In genomic region chr5:41649659-41650058, GRCh38 we compare ENCODE assay signal across 23 cellular contexts.
DNase-seq lines count a peak whose midpoint lies in the region; ATAC-seq, FAIRE-seq and TF ChIP-seq lines count a peak whose summit lies in the region.
"Had no signal": no experiment of that assay in that cellular context is flagged by ENCODE, and none has a peak within 500 bp of the region (broad histone marks: within the 10 kb centered on the region; RNA-seq: fewer than 3 reads in every experiment).

No MANE protein-coding gene starts in this region.

- H4K20me1 ChIP-seq in GM23248 (ENCODE audit: insufficient read depth) (no peaks in the 10 kb centered on the region), astrocyte (ENCODE audit: insufficient read depth, low read length) (no peaks in the 10 kb centered on the region)

- H3K4me1 Mint-ChIP-seq in astrocyte (ENCODE audit: low read depth, unreplicated experiment): peaks cover 9% of the 10 kb centered on the region
- no peaks in the 10 kb centered on the region for H3K4me1 Mint-ChIP-seq in activated CD8-positive, alpha-beta T cell treated with anti-CD3 and anti-CD28 coated beads for 36 hours (ENCODE audit: low read depth)
- H3K4me1 Mint-ChIP-seq in type B pancreatic cell (ENCODE audit: unreplicated experiment): peaks cover 4% of the 10 kb centered on the region
- H3K4me1 Mint-ChIP-seq: activated CD4-positive, alpha-beta memory T cell treated with anti-CD3 and anti-CD28 coated beads, Interleukin-2, amount 10 ng/mL, durations not matched to agents 7 days and 5 days; activated naive CD4-positive, alpha-beta T cell treated with anti-CD3 and anti-CD28 coated beads, Interleukin-2, amount 10 ng/mL, durations not matched to agents 7 days and 5 days had no signal

- no peak overlapping the region for H3K27ac Mint-ChIP-seq in astrocyte (ENCODE audit: unreplicated experiment)
- H3K27ac Mint-ChIP-seq in activated CD8-positive, alpha-beta T cell treated with anti-CD3 and anti-CD28 coated beads for 36 hours: no peak overlapping the region
- H3K27ac Mint-ChIP-seq in type B pancreatic cell: no peak overlapping the region
- H3K27ac Mint-ChIP-seq: activated CD4-positive, alpha-beta memory T cell treated with anti-CD3 and anti-CD28 coated beads, Interleukin-2, amount 10 ng/mL, durations not matched to agents 7 days and 5 days; activated naive CD4-positive, alpha-beta T cell treated with anti-CD3 and anti-CD28 coated beads, Interleukin-2, amount 10 ng/mL, durations not matched to agents 7 days and 5 days; T-helper 1 cell treated with Interleukin-12 subunit alpha and Interleukin-12 subunit beta and Interleukin-4 antibody, amounts not matched to agents 30 μg/mL and 1 μg/mL, for 36 hours; WTC11 had no signal

- CTCF ChIA-PET in AG04450 (lab: Charles Lee): interaction anchor here (0.8 to 1.5 kb wide), 2 partner anchors 9 to 745 kb away, joined by 3 read pairs; no protein-coding TSS in a partner anchor
- CTCF ChIA-PET in activated CD8-positive, alpha-beta T cell treated with anti-CD3 and anti-CD28 coated beads for 36 hours (lab: Charles Lee): no interaction called here

- H2AFZ ChIP-seq in GM23248 (no peak overlapping the region), astrocyte (ENCODE audit: low read depth, low read length) (no peak overlapping the region)

- no peaks in the 10 kb centered on the region for H3K9me2 ChIP-seq in GM23248 (ENCODE audit: insufficient read depth)

- H3K36me3 ChIP-seq in GM23248 (ENCODE audit: low read depth) (no peaks in the 10 kb centered on the region), astrocyte (ENCODE audit: insufficient read depth, low read length) (no peaks in the 10 kb centered on the region)
- H3K36me3 ChIP-seq: ascending aorta, lower lobe of right lung, right lobe of liver, upper lobe of right lung had no signal

- H3K4me1 ChIP-seq in GM23248 (ENCODE audit: insufficient read depth) (no peaks in the 10 kb centered on the region), astrocyte (ENCODE audit: insufficient read depth, low read length) (peaks cover 14% of the 10 kb centered on the region)
- H3K4me1 ChIP-seq: lower lobe of right lung, right lobe of liver, upper lobe of right lung had no signal

- in situ Hi-C loops in GM23248 (cut with MboI): no loop called here

- no peak overlapping the region for H3K27ac ChIP-seq in AG04450 (ENCODE audit: low read depth, low read length)
- H3K27ac ChIP-seq in GM23248: no peak overlapping the region
- H3K27ac ChIP-seq in astrocyte (ENCODE audit: low read depth, low read length): peak overlapping the region; percentile 68
- H3K27ac ChIP-seq: lower lobe of right lung, right lobe of liver, upper lobe of right lung had no signal

- no peak overlapping the region for H3K9ac ChIP-seq in GM23248
- H3K9ac ChIP-seq in astrocyte (ENCODE audit: low read length): peak overlapping the region; percentile 26

- H3K4me2 ChIP-seq in GM23248 (ENCODE audit: unreplicated experiment): no peak overlapping the region
- H3K4me2 ChIP-seq in astrocyte (ENCODE audit: low read length): peak overlapping the region; percentile 8

- POLR2A ChIA-PET in AG04450 (lab: Yijun Ruan, JAX): no interaction called here
- POLR2A ChIA-PET in activated CD8-positive, alpha-beta T cell treated with anti-CD3 and anti-CD28 coated beads for 36 hours (lab: Charles Lee): no interaction called here

- no peaks in the 10 kb centered on the region for H3K27me3 ChIP-seq in AG04450 (ENCODE audit: control insufficient read depth, insufficient read depth, low read length)
- H3K27me3 ChIP-seq in GM23248 (replicated peaks; ENCODE audit: insufficient read depth): peaks cover 3% of the 10 kb centered on the region; the same call in 1 of the 2 replicates
- no peaks in the 10 kb centered on the region for H3K27me3 ChIP-seq in astrocyte (ENCODE audit: insufficient read depth, low read length)
- H3K27me3 ChIP-seq: ascending aorta, right lobe of liver, upper lobe of right lung had no signal

- intact Hi-C loops in activated CD8-positive, alpha-beta T cell treated with anti-CD3 and anti-CD28 coated beads for 36 hours (cut with micrococcal nuclease): no loop called here

- H3K79me2 ChIP-seq in GM23248 (ENCODE audit: insufficient read depth) (no peaks in the 10 kb centered on the region), astrocyte (ENCODE audit: insufficient read depth, low read length) (no peaks in the 10 kb centered on the region)

- H3K4me3 ChIP-seq in AG04450 (ENCODE audit: low read depth, low read length): no peak overlapping the region
- H3K4me3 ChIP-seq in GM23248: no peak overlapping the region
- no peak overlapping the region for H3K4me3 ChIP-seq in astrocyte (ENCODE audit: insufficient read depth, low read depth, low read length)
- no peak overlapping the region for H3K4me3 ChIP-seq in fibroblast of villous mesenchyme (ENCODE audit: low read depth, low read length)
- H3K4me3 ChIP-seq: ascending aorta, lower lobe of right lung, right lobe of liver, upper lobe of right lung had no signal

- H3K4me3 Mint-ChIP-seq in astrocyte (ENCODE audit: unreplicated experiment) (no peak overlapping the region), type B pancreatic cell (no peak overlapping the region)
- no peak overlapping the region for H3K4me3 Mint-ChIP-seq in activated CD8-positive, alpha-beta T cell treated with anti-CD3 and anti-CD28 coated beads for 36 hours
- H3K4me3 Mint-ChIP-seq: activated CD4-positive, alpha-beta memory T cell treated with anti-CD3 and anti-CD28 coated beads, Interleukin-2, amount 10 ng/mL, durations not matched to agents 7 days and 5 days; activated naive CD4-positive, alpha-beta T cell treated with anti-CD3 and anti-CD28 coated beads, Interleukin-2, amount 10 ng/mL, durations not matched to agents 7 days and 5 days; activated T-cell treated with anti-CD3 and anti-CD28 coated beads, Interleukin-2, amount 50 U/mL, for 4 hours; T-helper 1 cell treated with Interleukin-12 subunit alpha and Interleukin-12 subunit beta and Interleukin-4 antibody, amounts not matched to agents 30 μg/mL and 1 μg/mL, for 36 hours; WTC11 had no signal

- H3K36me3 Mint-ChIP-seq in astrocyte (ENCODE audit: low read depth, unreplicated experiment) (no peaks in the 10 kb centered on the region), type B pancreatic cell (no peaks in the 10 kb centered on the region)
- no peaks in the 10 kb centered on the region for H3K36me3 Mint-ChIP-seq in activated CD8-positive, alpha-beta T cell treated with anti-CD3 and anti-CD28 coated beads for 36 hours (ENCODE audit: low read depth)
- H3K36me3 Mint-ChIP-seq: activated naive CD4-positive, alpha-beta T cell treated with anti-CD3 and anti-CD28 coated beads, Interleukin-2, amount 10 ng/mL, durations not matched to agents 7 days and 5 days; WTC11 had no signal

- 27 to 35% methylated on average over 3 of the region's 3 CpGs for WGBS in GM23248 (ENCODE audit: low coverage in 1 of 2, low lambda C conversion rate in 2 of 2, missing lambda C conversion rate in 2 of 2), 2 experiments

- H3F3A ChIP-seq in GM23248 (ENCODE audit: insufficient read depth): no peaks in the 10 kb centered on the region

- ATAC-seq in activated CD8-positive, alpha-beta T cell treated with anti-CD3 and anti-CD28 coated beads for 36 hours: no peak
- ATAC-seq: activated T-cell treated with anti-CD3 and anti-CD28 coated beads, Interleukin-2, amount 50 U/mL, for 4 hours; lower lobe of right lung; upper lobe of right lung had no signal

- DNase-seq in AG04450 (ENCODE audit: low read depth, low spot score) (peak; percentile 13), GM23248 (peak; percentile 48), astrocyte (ENCODE audit: low read depth) (peak; percentile 93), fibroblast of villous mesenchyme (ENCODE audit: low read depth) (peak; percentile 32), type B pancreatic cell (ENCODE audit: extremely low spot score, unreplicated experiment) (no peak), DMS 273 (lab: John Stamatoyannopoulos, UW; ENCODE audit: unreplicated experiment) (no peak), MV-4-11 (lab: John Stamatoyannopoulos, UW) (no peak)
- DNase-seq in activated CD8-positive, alpha-beta T cell treated with anti-CD3 and anti-CD28 coated beads for 36 hours: no peak
- DNase-seq: activated CD4-positive, alpha-beta memory T cell treated with anti-CD3 and anti-CD28 coated beads, Interleukin-2, amount 10 ng/mL, durations not matched to agents 7 days and 5 days; activated naive CD4-positive, alpha-beta T cell treated with anti-CD3 and anti-CD28 coated beads, Interleukin-2, amount 10 ng/mL, durations not matched to agents 7 days and 5 days; activated T-cell treated with anti-CD3 and anti-CD28 coated beads, Interleukin-2, amount 50 U/mL, for 4 hours; Calu3; GDM1; Karpas-422; lower lobe of right lung; NCI-H1417 treated with DMSO at 0.1 percent for 48 hours; right lobe of liver; stimulated activated naive CD4-positive, alpha-beta T cell treated with Interleukin-2 at 50 U/mL for 16 hours; upper lobe of right lung had no signal

- FAIRE-seq in astrocyte (lab: Jason Lieb, UNC): no peak
- FAIRE-seq: GM12891 had no signal

- H3K9me3 Mint-ChIP-seq in astrocyte (ENCODE audit: unreplicated experiment): no peaks in the 10 kb centered on the region
- H3K9me3 Mint-ChIP-seq in activated CD8-positive, alpha-beta T cell treated with anti-CD3 and anti-CD28 coated beads for 36 hours: no peaks in the 10 kb centered on the region
- no peaks in the 10 kb centered on the region for H3K9me3 Mint-ChIP-seq in type B pancreatic cell
- H3K9me3 Mint-ChIP-seq: activated CD4-positive, alpha-beta memory T cell treated with anti-CD3 and anti-CD28 coated beads, Interleukin-2, amount 10 ng/mL, durations not matched to agents 7 days and 5 days; activated naive CD4-positive, alpha-beta T cell treated with anti-CD3 and anti-CD28 coated beads, Interleukin-2, amount 10 ng/mL, durations not matched to agents 7 days and 5 days; T-helper 1 cell treated with Interleukin-12 subunit alpha and Interleukin-12 subunit beta and Interleukin-4 antibody, amounts not matched to agents 30 μg/mL and 1 μg/mL, for 36 hours had no signal

- no peaks in the 10 kb centered on the region for H3K27me3 Mint-ChIP-seq in astrocyte (ENCODE audit: low read depth, unreplicated experiment)
- no peaks in the 10 kb centered on the region for H3K27me3 Mint-ChIP-seq in activated CD8-positive, alpha-beta T cell treated with anti-CD3 and anti-CD28 coated beads for 36 hours
- H3K27me3 Mint-ChIP-seq in type B pancreatic cell: no peaks in the 10 kb centered on the region
- H3K27me3 Mint-ChIP-seq: activated CD4-positive, alpha-beta memory T cell treated with anti-CD3 and anti-CD28 coated beads, Interleukin-2, amount 10 ng/mL, durations not matched to agents 7 days and 5 days; activated naive CD4-positive, alpha-beta T cell treated with anti-CD3 and anti-CD28 coated beads, Interleukin-2, amount 10 ng/mL, durations not matched to agents 7 days and 5 days had no signal

- H3K9me3 ChIP-seq in AG04450 (ENCODE audit: control insufficient read depth, insufficient read depth, low read length): no peaks in the 10 kb centered on the region
- no peaks in the 10 kb centered on the region for H3K9me3 ChIP-seq in GM23248 (ENCODE audit: low read depth)
- H3K9me3 ChIP-seq in astrocyte (ENCODE audit: insufficient read depth, low read depth, low read length): no peaks in the 10 kb centered on the region
- H3K9me3 ChIP-seq: lower lobe of right lung, right lobe of liver, upper lobe of right lung had no signal

- TF ChIP-seq CTCF in AG04450 (IDR thresholded peaks at IDR 0.05; ENCODE audit: low read depth, low read length) (no peak), astrocyte (IDR thresholded peaks at IDR 0.05; ENCODE audit: insufficient read depth, low read depth, low read length) (no peak), fibroblast of villous mesenchyme (IDR thresholded peaks at IDR 0.05; ENCODE audit: insufficient read depth, low read depth, low read length) (no peak), type B pancreatic cell (conservative IDR thresholded peaks at IDR 0.05) (no peak)
- no peak for TF ChIP-seq CTCF in activated CD8-positive, alpha-beta T cell treated with anti-CD3 and anti-CD28 coated beads for 36 hours (IDR thresholded peaks at IDR 0.05)

Comparison
In these comparisons a context has a peak if more than half of its experiments do, and no peak if none do; other contexts are left out.
1. DNase-seq: peak in AG04450 (single experiment), GM23248 (single experiment), astrocyte (single experiment) and fibroblast of villous mesenchyme (single experiment); none in activated CD8-positive, alpha-beta T cell treated with anti-CD3 and anti-CD28 coated beads for 36 hours (single experiment), type B pancreatic cell (single experiment), DMS 273 (single experiment) and MV-4-11 (single experiment).